ENCODE assay signal across 8 cellular contexts in the genomic region with DNA sequence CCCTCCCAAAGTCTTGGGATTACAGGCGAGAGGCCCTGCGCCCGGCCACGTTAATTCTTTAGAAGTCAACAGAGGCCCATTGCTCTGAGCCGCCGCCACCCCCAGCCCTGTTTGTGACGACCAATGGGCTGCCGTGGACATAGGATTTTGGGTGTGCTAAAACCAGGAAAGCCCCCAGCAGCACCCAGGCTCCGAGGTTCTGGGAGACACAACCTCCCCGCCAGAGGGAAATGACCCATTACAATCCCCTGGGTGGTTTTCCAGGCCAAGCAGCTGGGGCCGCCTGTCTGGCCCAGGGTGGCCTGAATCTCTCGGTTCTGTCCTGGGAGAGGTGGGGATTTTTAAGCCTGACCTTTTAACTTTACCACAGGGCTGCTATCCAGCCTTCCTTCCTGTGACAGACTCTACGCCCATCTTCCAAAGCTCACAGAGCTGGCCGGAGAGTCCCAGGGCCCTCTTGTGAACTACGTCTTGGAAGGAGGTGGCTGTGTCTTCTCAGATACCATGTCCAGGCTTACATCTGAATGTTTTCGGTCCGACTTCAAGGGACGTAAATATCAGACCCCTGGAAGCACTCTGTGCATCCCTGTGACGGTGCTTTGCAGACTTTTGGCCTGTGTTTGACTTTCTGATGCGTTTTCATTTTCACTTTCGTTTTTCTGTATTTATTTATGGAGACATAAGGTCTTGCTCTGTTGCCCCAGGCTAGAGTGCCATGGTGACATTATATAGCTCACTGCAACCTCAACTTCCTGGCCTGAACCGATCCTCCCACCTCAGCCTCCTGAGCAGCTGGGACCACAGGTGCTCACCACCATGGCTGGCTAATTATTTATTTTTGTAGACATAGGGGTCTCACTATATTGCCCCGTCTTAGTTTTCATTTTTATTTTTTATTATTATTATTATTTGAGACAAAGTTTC.
DNase-seq lines count a peak whose midpoint lies in the region; ATAC-seq lines count a peak whose summit lies in the region.

No MANE protein-coding gene starts in this region.

- no peaks in the 10 kb centered on the region for H3K9me3 Mint-ChIP-seq in memory B cell

- peak overlapping the region; percentile 1 for H3K4me3 Mint-ChIP-seq in memory B cell

- peaks cover 6% of the 10 kb centered on the region for H3K36me3 Mint-ChIP-seq in memory B cell

- peak overlapping the region; percentile 94 for H3K27ac Mint-ChIP-seq in memory B cell

- peaks cover 31% of the 10 kb centered on the region for H3K4me1 Mint-ChIP-seq in memory B cell

- no peaks in the 10 kb centered on the region for H3K27me3 Mint-ChIP-seq in memory B cell

- peak; percentile 9 for DNase-seq in OCI-M1 (lab: John Stamatoyannopoulos, UW)
- peak; percentile 43 to 65 for DNase-seq in memory B cell (ENCODE audit: low spot score in 2 of 2)
- no peak for DNase-seq in superior temporal gyrus (ENCODE audit: extremely low spot score)
- DNase-seq in NCI-H510A (lab: John Stamatoyannopoulos, UW), result no peak
- no peak for DNase-seq in NOMO-1 (lab: John Stamatoyannopoulos, UW; ENCODE audit: unreplicated experiment in 2 of 2)
- DNase-seq in NCI-H82 (lab: John Stamatoyannopoulos, UW), result no peak

- ATAC-seq in GM18867 (IDR thresholded peaks at IDR 0.05; ENCODE audit: unreplicated experiment) (peak; percentile 65), HG02623 (IDR thresholded peaks at IDR 0.05; ENCODE audit: unreplicated experiment) (peak; percentile 51), memory B cell (ENCODE audit: low read depth) (peak; percentile 50)

Comparison
In these comparisons a context has a peak if more than half of its experiments do, and no peak if none do; other contexts are left out.
1. DNase-seq: peak in OCI-M1 (single experiment) and memory B cell (2 of 2); none in superior temporal gyrus (single experiment), NCI-H510A (single experiment), NOMO-1 (0 of 2) and NCI-H82 (single experiment).
2. Peak in every context shown above with its lines, with median percentiles within 50 percentile points of each other: ATAC-seq.